ENCODE assay signal across 1 cellular context in genomic region chr12:8590842-8591545, GRCh38.
TF ChIP-seq lines count a peak whose summit lies in the region.

No MANE protein-coding gene starts in this region.

TF ChIP-seq in GM12878, 131 proteins besides CTCF, POLR2A, EP300 and RAD21:
- no peak for TF ChIP-seq PRDM15 (CRISPR knock-in tag; IDR thresholded peaks at IDR 0.05)
- no peak for TF ChIP-seq GATAD2B (conservative IDR thresholded peaks at IDR 0.05; ENCODE audit: low read depth)
- no peak for TF ChIP-seq MEF2B (IDR thresholded peaks at IDR 0.05; ENCODE audit: partially characterized antibody, poor library complexity, severe bottlenecking)
- 0 out of 2 replicates have a peak, but pooled peaks have one; percentile 38 for TF ChIP-seq YY1 (IDR thresholded peaks at IDR 0.05; ENCODE audit: low read depth, low read length)
- peak; percentile 57 for TF ChIP-seq RUNX3 (IDR thresholded peaks at IDR 0.05; ENCODE audit: low read length)
- TF ChIP-seq ZNF217 (IDR thresholded peaks at IDR 0.05) = no peak
- TF ChIP-seq ESRRA (IDR thresholded peaks at IDR 0.05; ENCODE audit: low read length) = no peak
- no peak for TF ChIP-seq ZNF274 (IDR thresholded peaks at IDR 0.05; ENCODE audit: insufficient read depth, insufficient read length)
- no peak for TF ChIP-seq TCF7 (IDR thresholded peaks at IDR 0.05; ENCODE audit: borderline replicate concordance)
